ENCODE assay signal across 1 cellular context in the genomic region with DNA sequence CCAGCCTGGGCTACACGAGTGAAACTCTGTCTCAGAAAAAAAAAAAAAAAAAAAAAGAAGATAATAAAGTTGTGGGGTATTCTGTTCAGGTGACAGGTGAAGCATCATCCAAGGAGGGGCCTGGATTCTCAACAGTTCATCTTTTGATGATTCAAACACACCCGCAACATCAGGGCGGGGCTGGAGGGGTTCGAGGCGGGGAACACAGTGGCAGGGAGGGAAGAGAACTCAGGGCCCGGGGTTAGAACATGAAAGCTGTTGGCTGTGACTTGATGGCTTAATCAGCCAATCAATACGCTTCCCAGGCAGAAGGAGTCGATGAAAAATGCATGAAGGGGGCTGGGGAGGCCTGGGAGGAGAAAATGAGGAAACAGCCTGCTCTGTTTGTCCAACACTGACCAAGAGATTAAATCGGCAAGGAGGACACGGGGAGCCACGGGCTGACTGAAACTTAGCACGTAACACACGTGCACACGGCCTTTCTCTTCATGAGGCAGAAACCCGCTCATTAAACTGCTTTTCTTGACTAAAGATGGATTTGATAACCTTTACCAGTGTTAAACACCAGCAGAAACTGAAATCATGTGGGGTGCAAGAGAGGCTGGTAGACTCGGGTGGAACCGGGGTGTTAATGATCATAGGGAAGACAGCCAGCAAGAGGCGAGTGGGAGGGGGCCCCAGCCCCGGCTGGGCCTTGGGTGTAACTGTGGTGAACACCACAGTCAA.
TF ChIP-seq lines count a peak whose summit lies in the region.

No MANE protein-coding gene starts in this region.

TF ChIP-seq in GM23338, 12 proteins besides CTCF, POLR2A, EP300 and RAD21:
- TF ChIP-seq EZH2phosphoT487 (IDR thresholded peaks at IDR 0.05; ENCODE audit: unreplicated experiment) (no peak), ZNF114 (CRISPR knock-in tag; IDR thresholded peaks at IDR 0.05) (no peak), STAT1 (IDR thresholded peaks at IDR 0.05; ENCODE audit: unreplicated experiment) (no peak), EZH2 (IDR thresholded peaks at IDR 0.05; ENCODE audit: low read depth, unreplicated experiment) (no peak), JUNB (IDR thresholded peaks at IDR 0.05; ENCODE audit: unreplicated experiment) (no peak), ZNF331 (CRISPR knock-in tag; IDR thresholded peaks at IDR 0.05; ENCODE audit: low read depth) (no peak), POLR2AphosphoS5 (IDR thresholded peaks at IDR 0.05; ENCODE audit: low read depth) (no peak)
- TF ChIP-seq, protein P1, sequence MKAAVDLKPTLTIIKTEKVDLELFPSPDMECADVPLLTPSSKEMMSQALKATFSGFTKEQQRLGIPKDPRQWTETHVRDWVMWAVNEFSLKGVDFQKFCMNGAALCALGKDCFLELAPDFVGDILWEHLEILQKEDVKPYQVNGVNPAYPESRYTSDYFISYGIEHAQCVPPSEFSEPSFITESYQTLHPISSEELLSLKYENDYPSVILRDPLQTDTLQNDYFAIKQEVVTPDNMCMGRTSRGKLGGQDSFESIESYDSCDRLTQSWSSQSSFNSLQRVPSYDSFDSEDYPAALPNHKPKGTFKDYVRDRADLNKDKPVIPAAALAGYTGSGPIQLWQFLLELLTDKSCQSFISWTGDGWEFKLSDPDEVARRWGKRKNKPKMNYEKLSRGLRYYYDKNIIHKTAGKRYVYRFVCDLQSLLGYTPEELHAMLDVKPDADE (IDR thresholded peaks at IDR 0.05): no peak
